Comparison of ENCODE assay signal across 7 cellular contexts in genomic region chr2:50492452-50492851, GRCh38.
DNase-seq lines count a peak whose midpoint lies in the region; ATAC-seq and TF ChIP-seq lines count a peak whose summit lies in the region.

No MANE protein-coding gene starts in this region.

- H3K4me3 ChIP-seq in psoas muscle: no peak overlapping the region

- 0 to 2% (median 1%) methylated on average over 3 of the region's 3 CpGs for WGBS in psoas muscle, 3 donors

- peak; percentile 79 for ATAC-seq in GM19438 (IDR thresholded peaks at IDR 0.05; ENCODE audit: low read depth, unreplicated experiment)
- ATAC-seq in HG03378 (IDR thresholded peaks at IDR 0.05; ENCODE audit: unreplicated experiment): peak; percentile 88
- ATAC-seq in activated CD8-positive, alpha-beta T cell treated with anti-CD3 and anti-CD28 coated beads for 36 hours: peak; percentile 65
- peak in 3 of 4 donors; percentile 68 to 88 (median 78) for ATAC-seq in psoas muscle

- no peaks in the 10 kb centered on the region for H3K27me3 ChIP-seq in psoas muscle (ENCODE audit: insufficient read depth in 3 of 3, low read length in 2 of 3)

- no peak overlapping the region for H3K27ac Mint-ChIP-seq in activated CD8-positive, alpha-beta T cell treated with anti-CD3 and anti-CD28 coated beads for 36 hours

- no peaks in the 10 kb centered on the region for H3K36me3 ChIP-seq in psoas muscle (ENCODE audit: insufficient read depth in 1 of 2, low read depth in 1 of 2)

- peaks cover 3% of the 10 kb centered on the region for H3K4me1 ChIP-seq in psoas muscle

- H3K9me3 Mint-ChIP-seq in activated CD8-positive, alpha-beta T cell treated with anti-CD3 and anti-CD28 coated beads for 36 hours: no peaks in the 10 kb centered on the region

- no peak overlapping the region for H3K27ac ChIP-seq in psoas muscle

- CTCF ChIA-PET in activated CD8-positive, alpha-beta T cell treated with anti-CD3 and anti-CD28 coated beads for 36 hours (lab: Charles Lee): interaction anchor here (0.7 to 2.3 kb wide), 10 partner anchors 12 to 1548 kb away, joined by 3 to 10 read pairs (median 6); no protein-coding TSS in a partner anchor

- TF ChIP-seq CTCF in activated CD8-positive, alpha-beta T cell treated with anti-CD3 and anti-CD28 coated beads for 36 hours (IDR thresholded peaks at IDR 0.05): peak; percentile 62
- peak; percentile 60 for TF ChIP-seq CTCF in psoas muscle (IDR thresholded peaks at IDR 0.05)

- POLR2A ChIA-PET in activated CD8-positive, alpha-beta T cell treated with anti-CD3 and anti-CD28 coated beads for 36 hours (lab: Charles Lee): no interaction called here

- H3K4me1 Mint-ChIP-seq in activated CD8-positive, alpha-beta T cell treated with anti-CD3 and anti-CD28 coated beads for 36 hours (ENCODE audit: low read depth): peaks cover 5% of the 10 kb centered on the region

- no peaks in the 10 kb centered on the region for H3K36me3 Mint-ChIP-seq in activated CD8-positive, alpha-beta T cell treated with anti-CD3 and anti-CD28 coated beads for 36 hours (ENCODE audit: low read depth)

- DNase-seq in EH (ENCODE audit: low read depth): peak; percentile 52
- peak; percentile 69 for DNase-seq in NCI-H2227 treated with DMSO at 0.1 percent for 48 hours (lab: John Stamatoyannopoulos, UW)
- peak; percentile 36 for DNase-seq in activated CD8-positive, alpha-beta T cell treated with anti-CD3 and anti-CD28 coated beads for 36 hours
- peak; percentile 31 for DNase-seq in glomerular endothelial cell (ENCODE audit: extremely low read depth, low read depth, low spot score)
- no peak for DNase-seq in psoas muscle

- H3K27me3 Mint-ChIP-seq in activated CD8-positive, alpha-beta T cell treated with anti-CD3 and anti-CD28 coated beads for 36 hours: no peaks in the 10 kb centered on the region

- intact Hi-C loops in activated CD8-positive, alpha-beta T cell treated with anti-CD3 and anti-CD28 coated beads for 36 hours (cut with micrococcal nuclease): loop anchor here (1.0 kb wide), 1 partner anchor 1546 kb away; no protein-coding TSS in a partner anchor
- intact Hi-C loops in psoas muscle (cut with DNase I): loop anchor here (5.0 kb wide), 1 partner anchor 1545 kb away; no protein-coding TSS in a partner anchor

- H3K4me3 Mint-ChIP-seq in activated CD8-positive, alpha-beta T cell treated with anti-CD3 and anti-CD28 coated beads for 36 hours: no peak overlapping the region

- no peaks in the 10 kb centered on the region for H3K9me3 ChIP-seq in psoas muscle

Comparison
In these comparisons a context has a peak if more than half of its experiments do, and no peak if none do; other contexts are left out.
1. DNase-seq: peak in EH (single experiment), NCI-H2227 treated with DMSO at 0.1 percent for 48 hours (single experiment), activated CD8-positive, alpha-beta T cell treated with anti-CD3 and anti-CD28 coated beads for 36 hours (single experiment) and glomerular endothelial cell (single experiment); none in psoas muscle (0 of 2).
2. Peak in every context shown above with its lines, with median percentiles within 50 percentile points of each other: ATAC-seq.